ENCODE assay signal across 16 cellular contexts in genomic region chr9:5793812-5794211, GRCh38. TPM values are rescaled to one million over a fixed set of nuclear protein-coding genes. Genes with fewer than 3 reads are reported as not detected.
DNase-seq lines count a peak whose midpoint lies in the region; ATAC-seq, FAIRE-seq and TF ChIP-seq lines count a peak whose summit lies in the region.
"Had no signal": no experiment of that assay in that cellular context is flagged by ENCODE, and none has a peak within 500 bp of the region (broad histone marks: within the 10 kb centered on the region; RNA-seq: fewer than 3 reads in every experiment).

No MANE protein-coding gene starts in this region.

- DNase-seq in activated naive CD4-positive, alpha-beta T cell treated with anti-CD3 and anti-CD28 coated beads, Interleukin-2, amount 10 ng/mL, durations not matched to agents 7 days and 5 days, result no peak
- DNase-seq in activated naive CD4-positive, alpha-beta T cell treated with anti-CD3 and anti-CD28 coated beads for 36 hours, result no peak
- no peak for DNase-seq in CD8-positive, alpha-beta T cell
- no peak for DNase-seq in T-helper 17 cell
- DNase-seq in keratinocyte (ENCODE audit: low read depth, low spot score), result no peak
- no peak for DNase-seq in chondrocyte (ENCODE audit: low spot score)
- no peak for DNase-seq in NCI-H510A treated with DMSO at 0.1 percent for 48 hours (lab: John Stamatoyannopoulos, UW)
- DNase-seq in Ammon's horn (ENCODE audit: low spot score), result no peak
- DNase-seq: HFFc6, KG1, MG63, NCI-H1105, NCI-H1694 treated with DMSO at 0.1 percent for 48 hours, NCI-H345, NCI-H69 had no signal

- no peak overlapping the region for H3K4me3 Mint-ChIP-seq in activated naive CD4-positive, alpha-beta T cell treated with anti-CD3 and anti-CD28 coated beads, Interleukin-2, amount 10 ng/mL, durations not matched to agents 7 days and 5 days
- no peak overlapping the region for H3K4me3 Mint-ChIP-seq in activated naive CD4-positive, alpha-beta T cell treated with anti-CD3 and anti-CD28 coated beads for 36 hours
- H3K4me3 Mint-ChIP-seq in CD8-positive, alpha-beta T cell, result peak overlapping the region; percentile 27
- H3K4me3 Mint-ChIP-seq in T-helper 17 cell (no peak overlapping the region), chondrocyte (ENCODE audit: unreplicated experiment) (no peak overlapping the region)
- H3K4me3 Mint-ChIP-seq: HFFc6 had no signal

- intact Hi-C loops in activated naive CD4-positive, alpha-beta T cell treated with anti-CD3 and anti-CD28 coated beads for 36 hours (cut with micrococcal nuclease), result loop anchor here (10.0 kb wide), 1 partner anchor 511 kb away; no protein-coding TSS in a partner anchor
- intact Hi-C loops in CD8-positive, alpha-beta T cell (cut with DNase I, micrococcal nuclease), result loop anchor here in 1 of 2 experiments (10.0 kb wide), 1 partner anchor 511 kb away; no protein-coding TSS in a partner anchor

- H3K27ac Mint-ChIP-seq in activated naive CD4-positive, alpha-beta T cell treated with anti-CD3 and anti-CD28 coated beads, Interleukin-2, amount 10 ng/mL, durations not matched to agents 7 days and 5 days, result peak overlapping the region; percentile 16
- no peak overlapping the region for H3K27ac Mint-ChIP-seq in activated naive CD4-positive, alpha-beta T cell treated with anti-CD3 and anti-CD28 coated beads for 36 hours
- peak overlapping the region; percentile 2 for H3K27ac Mint-ChIP-seq in CD8-positive, alpha-beta T cell
- H3K27ac Mint-ChIP-seq in T-helper 17 cell (peak overlapping the region; percentile 24), chondrocyte (ENCODE audit: unreplicated experiment) (no peak overlapping the region)
- H3K27ac Mint-ChIP-seq: HFFc6 had no signal

- CTCF ChIA-PET in activated naive CD4-positive, alpha-beta T cell treated with anti-CD3 and anti-CD28 coated beads, Interleukin-2, amount 10 ng/mL, durations not matched to agents 7 days and 5 days (lab: Charles Lee), result no interaction called here
- CTCF ChIA-PET in activated naive CD4-positive, alpha-beta T cell treated with anti-CD3 and anti-CD28 coated beads for 36 hours (lab: Charles Lee), result interaction anchor here (0.7 kb wide), 1 partner anchor 55 kb away, joined by 3 read pairs; no protein-coding TSS in a partner anchor
- CTCF ChIA-PET in CD8-positive, alpha-beta T cell (lab: Charles Lee), result interaction anchor here (0.5 to 2.1 kb wide), 3 partner anchors 31 to 90 kb away, joined by 3 to 10 read pairs (median 3); partner anchors contain the start of gene ERMP1

- no peaks in the 10 kb centered on the region for H4K20me1 ChIP-seq in keratinocyte (ENCODE audit: control insufficient read depth, extremely low read depth, insufficient read depth, low read length)

- H3K36me3 Mint-ChIP-seq in activated naive CD4-positive, alpha-beta T cell treated with anti-CD3 and anti-CD28 coated beads, Interleukin-2, amount 10 ng/mL, durations not matched to agents 7 days and 5 days, result peaks cover 68% of the 10 kb centered on the region
- peaks cover 29% of the 10 kb centered on the region for H3K36me3 Mint-ChIP-seq in activated naive CD4-positive, alpha-beta T cell treated with anti-CD3 and anti-CD28 coated beads for 36 hours (ENCODE audit: low read depth)
- H3K36me3 Mint-ChIP-seq in CD8-positive, alpha-beta T cell, result peaks cover 54% of the 10 kb centered on the region
- H3K36me3 Mint-ChIP-seq in T-helper 17 cell (ENCODE audit: low read depth) (peaks cover 9% of the 10 kb centered on the region), chondrocyte (ENCODE audit: low read depth) (peaks cover 2% of the 10 kb centered on the region)

- POLR2A ChIA-PET in CD8-positive, alpha-beta T cell (lab: Charles Lee), result interaction anchor here (1.2 kb wide), 1 partner anchor 20 kb away, joined by 3 read pairs; no protein-coding TSS in a partner anchor

- no peak overlapping the region for H3K4me3 ChIP-seq in CD8-positive, alpha-beta T cell (ENCODE audit: low read depth, low read length)
- H3K4me3 ChIP-seq in keratinocyte (ENCODE audit: control insufficient read depth in 2 of 3, extremely low read depth in 1 of 3, insufficient read depth in 2 of 3, low read depth in 1 of 3, low read length in 3 of 3), result no peak overlapping the region
- H3K4me3 ChIP-seq: A549, MG63 had no signal

- H3K27me3 ChIP-seq in CD8-positive, alpha-beta T cell (ENCODE audit: insufficient read depth, low read length), result no peaks in the 10 kb centered on the region
- no peaks in the 10 kb centered on the region for H3K27me3 ChIP-seq in keratinocyte (ENCODE audit: control insufficient read depth, extremely low read depth, insufficient read depth, low read length)
- H3K27me3 ChIP-seq: MG63 had no signal

- H3K9me1 ChIP-seq in keratinocyte (ENCODE audit: control insufficient read depth, extremely low read depth, insufficient read depth, low read length), result no peaks in the 10 kb centered on the region

- no peak overlapping the region for H3K4me2 ChIP-seq in keratinocyte (ENCODE audit: control insufficient read depth, extremely low read depth, insufficient read depth, low read depth, low read length)
- H3K4me2 ChIP-seq: A549 had no signal

- dilution Hi-C loops in keratinocyte (cut with MboI; ENCODE audit: extremely low pct_ligation_motif_present, low sequenced_read_pairs), result no loop called here

- FAIRE-seq in keratinocyte (lab: Jason Lieb, UNC), result peak; percentile 43
- FAIRE-seq: A549 had no signal

- no peaks in the 10 kb centered on the region for H3K9me3 Mint-ChIP-seq in activated naive CD4-positive, alpha-beta T cell treated with anti-CD3 and anti-CD28 coated beads, Interleukin-2, amount 10 ng/mL, durations not matched to agents 7 days and 5 days
- peaks cover 1% of the 10 kb centered on the region for H3K9me3 Mint-ChIP-seq in activated naive CD4-positive, alpha-beta T cell treated with anti-CD3 and anti-CD28 coated beads for 36 hours
- no peaks in the 10 kb centered on the region for H3K9me3 Mint-ChIP-seq in CD8-positive, alpha-beta T cell
- no peaks in the 10 kb centered on the region for H3K9me3 Mint-ChIP-seq in chondrocyte (ENCODE audit: low read depth)
- H3K9me3 Mint-ChIP-seq: HFFc6 had no signal

- ATAC-seq in CD8-positive, alpha-beta T cell, result peak; percentile 55
- ATAC-seq in T-helper 17 cell, result peak; percentile 47
- ATAC-seq: A549 had no signal

- no peak for TF ChIP-seq CTCF in CD8-positive, alpha-beta T cell (IDR thresholded peaks at IDR 0.05)
- TF ChIP-seq CTCF in keratinocyte (optimal IDR thresholded peaks at IDR 0.05 in 1 of 3, IDR thresholded peaks at IDR 0.05 in 1 of 3, conservative IDR thresholded peaks at IDR 0.05 in 1 of 3; ENCODE audit: extremely low read depth in 1 of 3, insufficient read depth in 2 of 3, low read length in 3 of 3), result no peak
- TF ChIP-seq CTCF in chondrocyte (IDR thresholded peaks at IDR 0.05), result no peak

- no peaks in the 10 kb centered on the region for H3K9me3 ChIP-seq in CD8-positive, alpha-beta T cell (ENCODE audit: low read length)
- H3K9me3 ChIP-seq in T-helper 17 cell (ENCODE audit: control insufficient read depth, low read length, poor library complexity, severe bottlenecking) (no peaks in the 10 kb centered on the region), keratinocyte (ENCODE audit: control insufficient read depth, low read depth, low read length) (no peaks in the 10 kb centered on the region)
- H3K9me3 ChIP-seq: A549, MG63 had no signal

- peaks cover 16% of the 10 kb centered on the region for H3K4me1 ChIP-seq in CD8-positive, alpha-beta T cell (ENCODE audit: insufficient read depth, low read length)
- no peaks in the 10 kb centered on the region for H3K4me1 ChIP-seq in keratinocyte (ENCODE audit: control insufficient read depth, extremely low read depth, insufficient read depth, low read length)
- H3K4me1 ChIP-seq: A549 had no signal

- H3K9ac ChIP-seq in keratinocyte (ENCODE audit: control insufficient read depth, extremely low read depth, insufficient read depth, low read length), result no peak overlapping the region

- H3K27me3 Mint-ChIP-seq in activated naive CD4-positive, alpha-beta T cell treated with anti-CD3 and anti-CD28 coated beads, Interleukin-2, amount 10 ng/mL, durations not matched to agents 7 days and 5 days, result no peaks in the 10 kb centered on the region
- no peaks in the 10 kb centered on the region for H3K27me3 Mint-ChIP-seq in activated naive CD4-positive, alpha-beta T cell treated with anti-CD3 and anti-CD28 coated beads for 36 hours (ENCODE audit: low read depth)
- H3K27me3 Mint-ChIP-seq in CD8-positive, alpha-beta T cell (ENCODE audit: low read depth), result no peaks in the 10 kb centered on the region
- no peaks in the 10 kb centered on the region for H3K27me3 Mint-ChIP-seq in T-helper 17 cell
- no peaks in the 10 kb centered on the region for H3K27me3 Mint-ChIP-seq in chondrocyte (ENCODE audit: low read depth)

- H3K36me3 ChIP-seq in CD8-positive, alpha-beta T cell (ENCODE audit: insufficient read depth, low read length), result no peaks in the 10 kb centered on the region
- peaks cover 0 to 3% of the 10 kb centered on the region in 2 experiments for H3K36me3 ChIP-seq in keratinocyte (ENCODE audit: control insufficient read depth in 2 of 2, extremely low read depth in 1 of 2, insufficient read depth in 2 of 2, low read length in 2 of 2)
- H3K36me3 ChIP-seq: MG63 had no signal

- peaks cover 43% of the 10 kb centered on the region for H3K4me1 Mint-ChIP-seq in activated naive CD4-positive, alpha-beta T cell treated with anti-CD3 and anti-CD28 coated beads, Interleukin-2, amount 10 ng/mL, durations not matched to agents 7 days and 5 days
- H3K4me1 Mint-ChIP-seq in activated naive CD4-positive, alpha-beta T cell treated with anti-CD3 and anti-CD28 coated beads for 36 hours (ENCODE audit: low read depth), result peaks cover 48% of the 10 kb centered on the region
- H3K4me1 Mint-ChIP-seq in CD8-positive, alpha-beta T cell (ENCODE audit: low read depth), result peaks cover 51% of the 10 kb centered on the region
- peaks cover 31% of the 10 kb centered on the region for H3K4me1 Mint-ChIP-seq in T-helper 17 cell
- peaks cover 7% of the 10 kb centered on the region for H3K4me1 Mint-ChIP-seq in chondrocyte (ENCODE audit: low read depth)

- H2AFZ ChIP-seq in keratinocyte (ENCODE audit: control insufficient read depth, low read length), result no peak overlapping the region

- H3K27ac ChIP-seq in CD8-positive, alpha-beta T cell (ENCODE audit: low read depth, low read length), result no peak overlapping the region
- H3K27ac ChIP-seq in keratinocyte (ENCODE audit: control insufficient read depth, insufficient read depth, low read length), result no peak overlapping the region
- H3K27ac ChIP-seq: A549 had no signal

- no peaks in the 10 kb centered on the region for H3K79me2 ChIP-seq in keratinocyte (ENCODE audit: control insufficient read depth, insufficient read depth, low read length)

RNA-seq across cellular contexts. Expression of gene ERMP1, which starts 39.1 kb away (rescaled TPM):
- total RNA-seq in activated naive CD4-positive, alpha-beta T cell treated with anti-CD3 and anti-CD28 coated beads for 36 hours, result 10 to 100 TPM; 23.5 to 27.1 TPM
- total RNA-seq in CD8-positive, alpha-beta T cell, result 1 to 10 TPM; 5.2 to 7.9 TPM
- 10 to 100 TPM; 10.5 to 11.3 TPM for total RNA-seq in T-helper 17 cell
- polyA plus RNA-seq in keratinocyte, result 18.2 to 30.2 TPM (median 27.0 TPM) in 3 replicates
- 6.9 TPM for polyA plus RNA-seq in keratinocyte (2011; ENCODE audit: low read depth)
- 7.1 and 14.8 TPM in 2 replicates for polyA plus RNA-seq in keratinocyte (2011; cell fraction: cytosol; rRNA removed)
- 37.7 and 48.5 TPM in 2 replicates for polyA plus RNA-seq in keratinocyte (2011; cell fraction: nucleus; rRNA removed)
- 16.3 and 17.8 TPM in 2 replicates for polyA plus RNA-seq in keratinocyte (2012; ENCODE audit: low replicate concordance)
- polyA minus RNA-seq in keratinocyte, result 21.8 to 45.3 TPM (median 42.6 TPM) in 3 replicates
- 16.9 TPM for polyA minus RNA-seq in keratinocyte (2011; cell fraction: cytosol; rRNA and poly(A)+ RNA removed)
- 49.9 and 90.3 TPM in 2 replicates for polyA minus RNA-seq in keratinocyte (2011; cell fraction: nucleus; rRNA and poly(A)+ RNA removed)
- total RNA-seq in chondrocyte, result 5.4 to 11.7 TPM (median 7.6 TPM) in 3 replicates

Comparison
In these comparisons a context has a peak if more than half of its experiments do, and no peak if none do; other contexts are left out.
1. H3K27ac Mint-ChIP-seq: peak in activated naive CD4-positive, alpha-beta T cell treated with anti-CD3 and anti-CD28 coated beads, Interleukin-2, amount 10 ng/mL, durations not matched to agents 7 days and 5 days (single experiment), CD8-positive, alpha-beta T cell (single experiment) and T-helper 17 cell (single experiment); none in activated naive CD4-positive, alpha-beta T cell treated with anti-CD3 and anti-CD28 coated beads for 36 hours (single experiment) and chondrocyte (single experiment).